ENCODE assay signal across 20 cellular contexts in the genomic region with DNA sequence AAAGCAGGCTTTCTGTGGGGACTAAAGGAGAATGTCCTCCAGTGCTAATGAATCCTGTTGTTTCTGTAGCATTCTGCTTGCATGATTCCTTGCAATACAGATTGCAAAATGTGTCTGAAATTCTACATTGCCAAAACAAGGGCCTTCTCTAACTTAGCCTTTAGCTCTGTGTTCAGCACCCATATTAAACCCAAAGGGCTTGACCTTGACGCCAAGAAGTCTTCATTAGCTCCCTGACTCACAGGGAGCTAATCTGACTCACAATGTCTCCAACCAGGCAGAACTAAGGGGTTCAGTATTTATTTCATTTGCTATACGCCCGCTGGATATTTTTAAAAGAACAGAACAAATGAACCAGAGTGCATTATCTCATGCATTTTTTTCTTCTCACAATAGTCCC.
DNase-seq lines count a peak whose midpoint lies in the region; ATAC-seq and TF ChIP-seq lines count a peak whose summit lies in the region.
"Had no signal": no experiment of that assay in that cellular context is flagged by ENCODE, and none has a peak within 500 bp of the region (broad histone marks: within the 10 kb centered on the region; RNA-seq: fewer than 3 reads in every experiment).

No MANE protein-coding gene starts in this region.

- H3K4me3 Mint-ChIP-seq in MCF 10A (ENCODE audit: unreplicated experiment) = no peak overlapping the region
- no peak overlapping the region for H3K4me3 Mint-ChIP-seq in T-helper 2 cell treated with Interferon-gamma antibody and Interleukin-4, amounts not matched to agents 5 μg/mL and 100 μg/mL, for 36 hours
- H3K4me3 Mint-ChIP-seq: CD8-positive, alpha-beta T cell; dendritic cell treated with granulocyte-macrophage colony-stimulating factor and Interleukin-4, amounts not matched to agents 40 ng/mL and 50 ng/mL, for 4 days; type B pancreatic cell had no signal

- H3K27me3 Mint-ChIP-seq in MCF 10A (ENCODE audit: insufficient read depth, unreplicated experiment) = no peaks in the 10 kb centered on the region
- H3K27me3 Mint-ChIP-seq in T-helper 2 cell treated with Interferon-gamma antibody and Interleukin-4, amounts not matched to agents 5 μg/mL and 100 μg/mL, for 36 hours (ENCODE audit: low read depth) = no peaks in the 10 kb centered on the region
- H3K27me3 Mint-ChIP-seq: dendritic cell treated with granulocyte-macrophage colony-stimulating factor and Interleukin-4, amounts not matched to agents 40 ng/mL and 50 ng/mL, for 4 days; type B pancreatic cell had no signal

- CTCF ChIA-PET in MCF 10A (lab: Yijun Ruan, JAX) (interaction anchor here (0.7 kb wide), 1 partner anchor 10 kb away, joined by 3 read pairs; no protein-coding TSS in a partner anchor), GM10248 (lab: Yijun Ruan, JAX) (interaction anchor here (1.5 kb wide), 1 partner anchor 22 kb away, joined by 4 read pairs; no protein-coding TSS in a partner anchor)

- H3K27ac Mint-ChIP-seq in MCF 10A (ENCODE audit: low read depth, unreplicated experiment) = no peak overlapping the region
- no peak overlapping the region for H3K27ac Mint-ChIP-seq in T-helper 2 cell treated with Interferon-gamma antibody and Interleukin-4, amounts not matched to agents 5 μg/mL and 100 μg/mL, for 36 hours
- H3K27ac Mint-ChIP-seq: CD8-positive, alpha-beta T cell; dendritic cell treated with granulocyte-macrophage colony-stimulating factor and Interleukin-4, amounts not matched to agents 40 ng/mL and 50 ng/mL, for 4 days; type B pancreatic cell had no signal

- TF ChIP-seq CTCF in MCF 10A (IDR thresholded peaks at IDR 0.05; ENCODE audit: unreplicated experiment) (no peak), breast epithelium (IDR thresholded peaks at IDR 0.05) (no peak), brain microvascular endothelial cell (IDR thresholded peaks at IDR 0.05; ENCODE audit: low read depth, low read length, missing control alignments) (no peak), kidney epithelial cell (IDR thresholded peaks at IDR 0.05; ENCODE audit: insufficient read depth, low read length, poor library complexity, severe bottlenecking) (no peak), GM10248 (IDR thresholded peaks at IDR 0.05; ENCODE audit: control extremely low read depth, extremely low read depth, low read depth, missing control alignments) (no peak)

- peak; percentile 69 for DNase-seq in MCF 10A (ENCODE audit: unreplicated experiment)
- no peak for DNase-seq in breast epithelium (ENCODE audit: low spot score in 2 of 2)
- DNase-seq in brain microvascular endothelial cell = peak; percentile 10
- DNase-seq in kidney epithelial cell (ENCODE audit: low read depth) = peak; percentile 16
- DNase-seq in GM10248 (ENCODE audit: extremely low spot score) = no peak
- DNase-seq in T-helper 2 cell treated with Interferon-gamma antibody and Interleukin-4, amounts not matched to agents 5 μg/mL and 100 μg/mL, for 36 hours (ENCODE audit: low spot score) = no peak
- DNase-seq: activated CD4-positive, alpha-beta T cell treated with anti-CD3 and anti-CD28 coated beads for 4 hours; activated gamma-delta T cell; CD8-positive, alpha-beta T cell; KBM-7; SJCRH30; stimulated activated naive CD4-positive, alpha-beta T cell had no signal

- no peak for ATAC-seq in GM18502 (IDR thresholded peaks at IDR 0.05; ENCODE audit: poor library complexity, unreplicated experiment)
- no peak for ATAC-seq in GM21528 (IDR thresholded peaks at IDR 0.05; ENCODE audit: low FRiP score, unreplicated experiment)
- ATAC-seq: CD8-positive, alpha-beta T cell; GM12878; left lobe of liver had no signal

- in situ Hi-C loops in brain microvascular endothelial cell (cut with HindIII; ENCODE audit: low pct_ligation_motif_present, low sequenced_read_pairs) = no loop called here

- no peaks in the 10 kb centered on the region for H3K4me1 ChIP-seq in breast epithelium
- H3K4me1 ChIP-seq: parathyroid adenoma, SJCRH30 had no signal

- no TSS peak for BruUV-seq in MCF 10A (replicated peaks; lab: Mats Ljungman, UMichigan)

- H3K36me3 ChIP-seq in breast epithelium = no peaks in the 10 kb centered on the region
- H3K36me3 ChIP-seq in brain microvascular endothelial cell (replicated peaks) = no peaks in the 10 kb centered on the region
- H3K36me3 ChIP-seq in kidney epithelial cell (ENCODE audit: control insufficient read depth, insufficient read depth, low read length) = no peaks in the 10 kb centered on the region
- H3K36me3 ChIP-seq: SJCRH30 had no signal

- no peaks in the 10 kb centered on the region for H3K27me3 ChIP-seq in breast epithelium
- H3K27me3 ChIP-seq in brain microvascular endothelial cell (replicated peaks) = no peaks in the 10 kb centered on the region
- no peaks in the 10 kb centered on the region for H3K27me3 ChIP-seq in kidney epithelial cell (ENCODE audit: control insufficient read depth, insufficient read depth, low read length)
- H3K27me3 ChIP-seq: SJCRH30 had no signal

- no peaks in the 10 kb centered on the region for H3K9me3 ChIP-seq in breast epithelium
- H3K9me3 ChIP-seq: SJCRH30 had no signal

- intact Hi-C loops in MCF 10A (cut with micrococcal nuclease) = no loop called here
- intact Hi-C loops in breast epithelium (cut with DNase I; ENCODE audit: low total_unique reads) = no loop called here

- H3K4me3 ChIP-seq in breast epithelium (no peak overlapping the region), brain microvascular endothelial cell (ENCODE audit: low read depth, low read length) (no peak overlapping the region), kidney epithelial cell (ENCODE audit: low read depth, low read length) (no peak overlapping the region)
- H3K4me3 ChIP-seq: GM12878, SJCRH30 had no signal

- no peaks in the 10 kb centered on the region for H3K4me1 Mint-ChIP-seq in MCF 10A (ENCODE audit: insufficient read depth, unreplicated experiment)
- H3K4me1 Mint-ChIP-seq in T-helper 2 cell treated with Interferon-gamma antibody and Interleukin-4, amounts not matched to agents 5 μg/mL and 100 μg/mL, for 36 hours (ENCODE audit: low read depth) = no peaks in the 10 kb centered on the region

- no peaks in the 10 kb centered on the region for H3K36me3 Mint-ChIP-seq in MCF 10A (ENCODE audit: insufficient read depth, unreplicated experiment)
- H3K36me3 Mint-ChIP-seq in T-helper 2 cell treated with Interferon-gamma antibody and Interleukin-4, amounts not matched to agents 5 μg/mL and 100 μg/mL, for 36 hours (ENCODE audit: low read depth) = no peaks in the 10 kb centered on the region
- H3K36me3 Mint-ChIP-seq: CD8-positive, alpha-beta T cell; type B pancreatic cell had no signal

- H3K27ac ChIP-seq in breast epithelium = no peak overlapping the region
- H3K27ac ChIP-seq in brain microvascular endothelial cell = no peak overlapping the region
- H3K27ac ChIP-seq: HL-60, parathyroid adenoma, SJCRH30 had no signal

- no peak for TF ChIP-seq POLR2A in breast epithelium (IDR thresholded peaks at IDR 0.05)

- peaks cover 34% of the 10 kb centered on the region for H3K9me3 Mint-ChIP-seq in MCF 10A (ENCODE audit: unreplicated experiment)
- H3K9me3 Mint-ChIP-seq in T-helper 2 cell treated with Interferon-gamma antibody and Interleukin-4, amounts not matched to agents 5 μg/mL and 100 μg/mL, for 36 hours = no peaks in the 10 kb centered on the region
- H3K9me3 Mint-ChIP-seq: CD8-positive, alpha-beta T cell; dendritic cell treated with granulocyte-macrophage colony-stimulating factor and Interleukin-4, amounts not matched to agents 40 ng/mL and 50 ng/mL, for 4 days had no signal

- POLR2A ChIA-PET in MCF 10A (lab: Yijun Ruan, JAX) (interaction anchor here (0.8 kb wide), 1 partner anchor 12 kb away, joined by 3 read pairs; no protein-coding TSS in a partner anchor), GM10248 (lab: Yijun Ruan, JAX) (no interaction called here)

Comparison
In these comparisons a context has a peak if more than half of its experiments do, and no peak if none do; other contexts are left out.
1. DNase-seq: peak in MCF 10A (single experiment), brain microvascular endothelial cell (single experiment) and kidney epithelial cell (single experiment); none in breast epithelium (0 of 2), GM10248 (single experiment) and T-helper 2 cell treated with Interferon-gamma antibody and Interleukin-4, amounts not matched to agents 5 μg/mL and 100 μg/mL, for 36 hours (single experiment).